8 cellular contexts compared by ENCODE assay signal in the genomic region with DNA sequence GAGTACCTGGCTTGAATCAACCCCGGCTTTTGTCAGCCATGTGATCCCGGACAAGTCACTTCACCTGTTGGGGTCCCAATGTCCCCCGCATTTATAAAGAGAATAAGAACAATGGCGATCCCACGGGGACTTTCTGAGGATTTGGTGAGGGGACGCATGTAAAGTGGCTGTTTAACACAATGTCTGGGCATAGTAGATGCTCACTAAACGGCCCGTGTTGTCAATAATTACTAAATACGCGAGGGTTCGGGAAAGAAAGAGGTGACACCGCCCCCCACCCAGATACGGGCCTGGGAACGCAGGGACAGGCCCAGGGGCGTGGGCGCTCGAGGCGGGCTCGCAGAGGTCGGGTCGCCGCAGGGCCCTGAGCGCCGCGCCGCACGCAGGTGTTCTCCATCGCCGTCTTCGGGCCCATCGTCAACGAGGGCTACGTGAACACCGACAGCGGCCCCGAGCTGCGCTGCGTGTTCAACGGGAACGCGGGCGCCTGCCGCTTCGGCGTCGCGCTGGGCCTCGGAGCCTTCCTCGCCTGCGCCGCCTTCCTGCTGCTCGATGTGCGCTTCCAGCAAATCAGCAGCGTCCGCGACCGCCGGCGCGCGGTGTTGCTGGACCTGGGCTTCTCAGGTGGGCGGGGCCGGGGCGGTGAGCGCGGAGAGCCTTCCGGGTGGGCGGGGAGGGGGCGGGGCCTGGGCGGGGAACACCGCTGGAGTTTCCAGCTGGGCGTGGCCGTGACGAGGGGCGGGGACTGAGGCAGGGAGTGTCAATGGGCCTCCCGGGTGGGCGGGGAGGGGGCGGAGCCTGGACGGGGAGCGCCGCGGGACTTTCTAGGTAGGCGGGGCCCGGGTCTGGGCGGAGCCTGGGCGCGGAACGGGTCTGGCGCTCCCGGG. TPM values are rescaled to one million over a fixed set of nuclear protein-coding genes. Genes with fewer than 3 reads are reported as not detected.
A peak's percentile ranks its signal among the peaks of the same experiment; 100 is the strongest.
DNase-seq lines count a peak whose midpoint lies in the region; ATAC-seq lines count a peak whose summit lies in the region.

No MANE protein-coding gene starts in this region.

- peak; percentile 52 for ATAC-seq in GM19395 (IDR thresholded peaks at IDR 0.05; ENCODE audit: unreplicated experiment)

- DNase-seq in Ammon's horn (ENCODE audit: low spot score) (peak; percentile 83), HUDEP-2 (lab: John Stamatoyannopoulos, UW; ENCODE audit: unreplicated experiment in 76 of 76) (peak in 75 of 76 experiments; percentile 42 to 100 (median 98)), islet precursor cell (peak; percentile 96), A172 (ENCODE audit: low spot score) (no peak)
- DNase-seq in activated CD4-positive, alpha-beta T cell treated with anti-CD3 and anti-CD28 coated beads for 24 hours (ENCODE audit: low read depth in 2 of 2), result peak; percentile 97 to 98
- DNase-seq in central memory CD4-positive, alpha-beta T cell, result peak; percentile 92
- DNase-seq in stimulated activated CD4-positive, alpha-beta T cell treated with anti-CD3 and anti-CD28 coated beads, Interleukin-12 subunit alpha, Interleukin-12 subunit beta, amount 100 ng/mL, for 24 hours (ENCODE audit: low read depth in 2 of 2), result peak; percentile 93 to 97

RNA-seq across cellular contexts. Expression of a gene that starts 2.1 kb away (rescaled TPM):
- 21.8 and 29.3 TPM in 2 replicates for total RNA-seq in A172 (2014; rRNA removed; shearing (Covaris generic))

RNA-seq across cellular contexts. Expression of a gene that starts 7.8 kb away (rescaled TPM):
- total RNA-seq in A172 (2014; rRNA removed; shearing (Covaris generic)), result 24.1 and 36.1 TPM in 2 replicates

RNA-seq across cellular contexts. Expression of a gene that starts 10.6 kb away (rescaled TPM):
- 0.19 TPM in 1 of 2 replicates, not detected in the other for total RNA-seq in A172 (2014; rRNA removed; shearing (Covaris generic))

RNA-seq across cellular contexts. Expression of a gene that starts 17.8 kb away (rescaled TPM):
- total RNA-seq in A172 (2014; rRNA removed; shearing (Covaris generic)), result 23.5 and 26.9 TPM in 2 replicates

RNA-seq across cellular contexts. Expression of a gene that starts 20.0 kb away (rescaled TPM):
- 73.6 and 82.8 TPM in 2 replicates for total RNA-seq in A172 (2014; rRNA removed; shearing (Covaris generic))
